In genomic region chr4:121164291-121164690, GRCh38 we compare ENCODE assay signal across 18 cellular contexts. TPM values are rescaled to one million over a fixed set of nuclear protein-coding genes. Genes with fewer than 3 reads are reported as not detected.
A peak's percentile ranks its signal among the peaks of the same experiment; 100 is the strongest.
DNase-seq lines count a peak whose midpoint lies in the region; ATAC-seq and TF ChIP-seq lines count a peak whose summit lies in the region.
"Had no signal": no experiment of that assay in that cellular context is flagged by ENCODE, and none has a peak within 500 bp of the region (broad histone marks: within the 10 kb centered on the region; RNA-seq: fewer than 3 reads in every experiment).

TSS of gene TNIP3 (minus strand) at chr4:121164321. CDS start at chr4:121164125, 196 bp downstream.

- DNase-seq in MCF 10A (ENCODE audit: unreplicated experiment) (peak; percentile 92), breast epithelium (ENCODE audit: low spot score in 2 of 2) (no peak), T-cell (no peak), fibroblast of mammary gland (ENCODE audit: low read depth) (peak; percentile 36), upper lobe of right lung (no peak), OCI-LY7 (ENCODE audit: low spot score) (no peak), H9 (no peak)
- DNase-seq: activated naive CD8-positive, alpha-beta T cell treated with anti-CD3 and anti-CD28 coated beads for 36 hours; DMS79 treated with DMSO at 0.1 percent for 48 hours; gastrocnemius medialis; NCI-H1092 treated with DMSO at 0.1 percent for 48 hours; NCI-H510A; RPMI8226; T1000 had no signal

- no peaks in the 10 kb centered on the region for H3K36me3 ChIP-seq in breast epithelium
- no peaks in the 10 kb centered on the region for H3K36me3 ChIP-seq in upper lobe of right lung
- no peaks in the 10 kb centered on the region for H3K36me3 ChIP-seq in OCI-LY7 (ENCODE audit: insufficient read depth, low read length)
- H3K36me3 ChIP-seq: gastrocnemius medialis had no signal

- H2BK120ac ChIP-seq in H9 (ENCODE audit: low read depth, low read length, poor library complexity, severe bottlenecking) = no peak within 1 kb of the TSS

- TF ChIP-seq POLR2A in breast epithelium (IDR thresholded peaks at IDR 0.05) = no peak

- H3K27me3 Mint-ChIP-seq in MCF 10A (ENCODE audit: insufficient read depth, unreplicated experiment) (no peaks in the 10 kb centered on the region), T-cell (no peaks in the 10 kb centered on the region), H9 (ENCODE audit: low read depth) (no peaks in the 10 kb centered on the region)
- H3K27me3 Mint-ChIP-seq: activated naive CD8-positive, alpha-beta T cell treated with anti-CD3 and anti-CD28 coated beads for 36 hours had no signal

- H2BK12ac ChIP-seq in H9 (ENCODE audit: insufficient read length, low read depth, low read length) = no peak within 1 kb of the TSS

- H3K9ac ChIP-seq in H9 (ENCODE audit: extremely low read depth, insufficient read length, low read length) = no peak within 1 kb of the TSS

- intact Hi-C loops in MCF 10A (cut with micrococcal nuclease) = no loop called here
- intact Hi-C loops in breast epithelium (cut with DNase I; ENCODE audit: low total_unique reads) = no loop called here
- intact Hi-C loops in upper lobe of right lung (cut with DNase I) = no loop called here
- intact Hi-C loops in OCI-LY7 (cut with micrococcal nuclease; ENCODE audit: unreplicated experiment) = no loop called here

- no peak for ATAC-seq in T-cell (replicated peaks in 1 of 4)
- peak; percentile 74 for ATAC-seq in upper lobe of right lung
- no peak for ATAC-seq in HG02885 (IDR thresholded peaks at IDR 0.05; ENCODE audit: poor library complexity, unreplicated experiment)
- ATAC-seq: gastrocnemius medialis; GM23338; stimulated activated effector memory CD8-positive, alpha-beta T cell treated with anti-CD3 and anti-CD28 coated beads, Interleukin-12 subunit alpha, Interleukin-12 subunit beta, amount 100 ng/mL, for 72 hours had no signal

- H3K27ac Mint-ChIP-seq in MCF 10A (ENCODE audit: low read depth, unreplicated experiment) = peak within 1 kb of the TSS; percentile 68
- peak within 1 kb of the TSS; percentile 85 to 89 for H3K27ac Mint-ChIP-seq in T-cell
- H3K27ac Mint-ChIP-seq in H9 = peak within 1 kb of the TSS in 1 of 3 experiments; percentile 29; a peak in 1 of 7 replicates
- H3K27ac Mint-ChIP-seq: activated naive CD8-positive, alpha-beta T cell treated with anti-CD3 and anti-CD28 coated beads for 36 hours; GM23338 had no signal

- no peak within 1 kb of the TSS for H3K56ac ChIP-seq in H9 (ENCODE audit: insufficient read length, low read depth, low read length)

- no peaks in the 10 kb centered on the region for H3K9me3 Mint-ChIP-seq in MCF 10A (ENCODE audit: unreplicated experiment)
- H3K9me3 Mint-ChIP-seq in T-cell = no peaks in the 10 kb centered on the region
- no peaks in the 10 kb centered on the region for H3K9me3 Mint-ChIP-seq in H9
- H3K9me3 Mint-ChIP-seq: activated naive CD8-positive, alpha-beta T cell treated with anti-CD3 and anti-CD28 coated beads for 36 hours; GM23338; stimulated activated effector memory CD8-positive, alpha-beta T cell treated with anti-CD3 and anti-CD28 coated beads, Interleukin-12 subunit alpha, Interleukin-12 subunit beta, amount 100 ng/mL, for 72 hours had no signal

- H3K27ac ChIP-seq in breast epithelium = no peak within 1 kb of the TSS
- no peak within 1 kb of the TSS for H3K27ac ChIP-seq in upper lobe of right lung
- no peak within 1 kb of the TSS for H3K27ac ChIP-seq in OCI-LY7 (ENCODE audit: low read depth, low read length, poor library complexity, severe bottlenecking)
- H3K27ac ChIP-seq in H9 (ENCODE audit: insufficient read length, low read depth, low read length) = no peak within 1 kb of the TSS
- H3K27ac ChIP-seq: coronary artery, gastrocnemius medialis had no signal

- H3K9me3 ChIP-seq in breast epithelium (no peaks in the 10 kb centered on the region), upper lobe of right lung (no peaks in the 10 kb centered on the region), OCI-LY7 (ENCODE audit: low read length) (no peaks in the 10 kb centered on the region), H9 (ENCODE audit: control insufficient read depth, low read depth, low read length) (no peaks in the 10 kb centered on the region)
- H3K9me3 ChIP-seq: gastrocnemius medialis had no signal

- no peak within 1 kb of the TSS for H4K5ac ChIP-seq in H9 (ENCODE audit: insufficient read length, low read depth, low read length)

- no peak within 1 kb of the TSS for H3K4me3 ChIP-seq in breast epithelium
- H3K4me3 ChIP-seq in fibroblast of mammary gland (ENCODE audit: control insufficient read depth, low read depth, low read length) = no peak within 1 kb of the TSS
- H3K4me3 ChIP-seq in upper lobe of right lung = no peak within 1 kb of the TSS
- H3K4me3 ChIP-seq in OCI-LY7 (ENCODE audit: low read depth, low read length, poor library complexity, severe bottlenecking) = no peak within 1 kb of the TSS
- H3K4me3 ChIP-seq: coronary artery, gastrocnemius medialis, GM23338 had no signal

- no peak within 1 kb of the TSS for H3K18ac ChIP-seq in H9 (ENCODE audit: insufficient read length, low read depth, low read length)

- H3K14ac ChIP-seq in H9 (ENCODE audit: insufficient read depth, low read length) = no peak within 1 kb of the TSS

- no peak within 1 kb of the TSS for H2BK15ac ChIP-seq in H9 (ENCODE audit: low read depth, low read length)

- no peaks in the 10 kb centered on the region for H3K23me2 ChIP-seq in H9 (ENCODE audit: insufficient read length, low read depth, low read length, poor library complexity, severe bottlenecking)

- H3K4me1 ChIP-seq in breast epithelium = no peaks in the 10 kb centered on the region
- H3K4me1 ChIP-seq in upper lobe of right lung = no peaks in the 10 kb centered on the region
- no peaks in the 10 kb centered on the region for H3K4me1 ChIP-seq in OCI-LY7 (ENCODE audit: insufficient read depth, low read length, poor library complexity, severe bottlenecking)
- H3K4me1 ChIP-seq in H9 (ENCODE audit: insufficient read depth, low read length) = no peaks in the 10 kb centered on the region
- H3K4me1 ChIP-seq: gastrocnemius medialis had no signal

- H3K9me2 ChIP-seq in OCI-LY7 (ENCODE audit: insufficient read depth, low read length) = no peaks in the 10 kb centered on the region

- H3K36me3 Mint-ChIP-seq in MCF 10A (ENCODE audit: insufficient read depth, unreplicated experiment) = no peaks in the 10 kb centered on the region
- no peaks in the 10 kb centered on the region for H3K36me3 Mint-ChIP-seq in T-cell
- H3K36me3 Mint-ChIP-seq in H9 (ENCODE audit: insufficient read depth in 1 of 3, low read depth in 3 of 3) = no peaks in the 10 kb centered on the region
- H3K36me3 Mint-ChIP-seq: activated naive CD8-positive, alpha-beta T cell treated with anti-CD3 and anti-CD28 coated beads for 36 hours had no signal

- no peak within 1 kb of the TSS for H3K23ac ChIP-seq in H9 (ENCODE audit: insufficient read length, low read depth, low read length)

- no CpG with 5 or more reads among the region's 4 CpGs for WGBS in H9 (ENCODE audit: extremely low coverage, insufficient read length, low lambda C conversion rate)

- no peak within 1 kb of the TSS for H4K8ac ChIP-seq in H9 (replicated peaks; ENCODE audit: insufficient read length, low read depth, low read length)

- H2AFZ ChIP-seq in OCI-LY7 (ENCODE audit: low read length) = no peak within 1 kb of the TSS
- H2AFZ ChIP-seq in H9 (ENCODE audit: low read length) = no peak within 1 kb of the TSS
- H2AFZ ChIP-seq: GM23338 had no signal

- no peak within 1 kb of the TSS for H3K4ac ChIP-seq in H9 (ENCODE audit: low read depth, low read length)

- peaks cover 24% of the 10 kb centered on the region for H3K4me1 Mint-ChIP-seq in MCF 10A (ENCODE audit: insufficient read depth, unreplicated experiment)
- peaks cover 36 to 42% (median 41%) of the 10 kb centered on the region in 3 donors for H3K4me1 Mint-ChIP-seq in T-cell
- peaks cover 3 to 7% of the 10 kb centered on the region in 2 experiments; a peak in 2 of 4 replicates for H3K4me1 Mint-ChIP-seq in H9

- H3K4me3 Mint-ChIP-seq in MCF 10A (ENCODE audit: unreplicated experiment) = peak within 1 kb of the TSS; percentile 44
- H3K4me3 Mint-ChIP-seq in T-cell = peak within 1 kb of the TSS in 1 of 3 donors; percentile 63
- no peak within 1 kb of the TSS for H3K4me3 Mint-ChIP-seq in H9
- H3K4me3 Mint-ChIP-seq: activated naive CD8-positive, alpha-beta T cell treated with anti-CD3 and anti-CD28 coated beads for 36 hours; GM23338; stimulated activated effector memory CD8-positive, alpha-beta T cell treated with anti-CD3 and anti-CD28 coated beads, Interleukin-12 subunit alpha, Interleukin-12 subunit beta, amount 100 ng/mL, for 72 hours had no signal

- no peak within 1 kb of the TSS for H2BK20ac ChIP-seq in H9 (ENCODE audit: low read depth, low read length, poor library complexity, severe bottlenecking)

- H4K20me1 ChIP-seq in OCI-LY7 (ENCODE audit: insufficient read depth, low read length) (no peaks in the 10 kb centered on the region), H9 (ENCODE audit: control insufficient read depth, insufficient read depth, insufficient read length) (no peaks in the 10 kb centered on the region)

- no peaks in the 10 kb centered on the region for H3K79me2 ChIP-seq in OCI-LY7 (ENCODE audit: insufficient read depth, low read depth, low read length)
- H3K79me2 ChIP-seq in H9 (ENCODE audit: insufficient read depth, low read length) = no peaks in the 10 kb centered on the region

- no peak for TF ChIP-seq CTCF in MCF 10A (IDR thresholded peaks at IDR 0.05; ENCODE audit: unreplicated experiment)
- no peak for TF ChIP-seq CTCF in breast epithelium (IDR thresholded peaks at IDR 0.05)
- no peak for TF ChIP-seq CTCF in fibroblast of mammary gland (conservative IDR thresholded peaks at IDR 0.05; ENCODE audit: control insufficient read depth, insufficient read depth, low read depth, low read length)
- TF ChIP-seq CTCF in upper lobe of right lung (IDR thresholded peaks at IDR 0.05) = no peak
- TF ChIP-seq CTCF in OCI-LY7 (conservative IDR thresholded peaks at IDR 0.05; ENCODE audit: low read length) = no peak
- no peak for TF ChIP-seq CTCF in H9 (conservative IDR thresholded peaks at IDR 0.05)

- H2BK5ac ChIP-seq in H9 (ENCODE audit: insufficient read length, low read length) = no peak within 1 kb of the TSS

- H3K27me3 ChIP-seq in breast epithelium (no peaks in the 10 kb centered on the region), upper lobe of right lung (no peaks in the 10 kb centered on the region), H9 (ENCODE audit: insufficient read depth, low read length) (no peaks in the 10 kb centered on the region)
- H3K27me3 ChIP-seq: gastrocnemius medialis had no signal

- no peak within 1 kb of the TSS for H3T11ph ChIP-seq in H9 (ENCODE audit: low read length)

- H3K79me1 ChIP-seq in H9 (ENCODE audit: insufficient read depth, low read depth, low read length, poor library complexity, severe bottlenecking) = no peaks in the 10 kb centered on the region

- no peak within 1 kb of the TSS for H2AK5ac ChIP-seq in H9 (ENCODE audit: insufficient read length, low read length)

- no TSS peak for BruUV-seq in MCF 10A (replicated peaks; lab: Mats Ljungman, UMichigan)
- BruUV-seq in OCI-LY7 (replicated peaks; lab: Mats Ljungman, UMichigan) = no TSS peak

- CTCF ChIA-PET in MCF 10A (lab: Yijun Ruan, JAX) = no interaction called here
- CTCF ChIA-PET in T-cell (lab: Charles Lee) = no interaction called here
- CTCF ChIA-PET in OCI-LY7 (lab: Charles Lee; ENCODE audit: unreplicated experiment) = no interaction called here

- H3K4me2 ChIP-seq in OCI-LY7 (ENCODE audit: low read length) (no peak within 1 kb of the TSS), H9 (ENCODE audit: insufficient read depth, insufficient read length, low read length) (no peak within 1 kb of the TSS)
- H3K4me2 ChIP-seq: GM23338 had no signal

- POLR2A ChIA-PET in MCF 10A (lab: Yijun Ruan, JAX) = interaction anchor here (0.8 kb wide), 1 partner anchor 9 kb away, joined by 3 read pairs; no protein-coding TSS in a partner anchor
- POLR2A ChIA-PET in T-cell (lab: Charles Lee) = no interaction called here
- POLR2A ChIA-PET in OCI-LY7 (lab: Charles Lee) = no interaction called here

- H4K91ac ChIP-seq in H9 (ENCODE audit: insufficient read length, low read depth, low read length) = no peak within 1 kb of the TSS

RNA-seq across cellular contexts. Expression of gene TNIP3, which starts in this region (rescaled TPM):
- total RNA-seq in MCF 10A (2022) = 2.0 and 2.1 TPM in 2 replicates
- under 1 TPM in 1 of 3 donors, not detected in 2; 0.73 TPM for total RNA-seq in breast epithelium
- total RNA-seq in T-cell = 1 to 10 TPM; 1.2 to 2.0 (median 1.2) TPM
- total RNA-seq in upper lobe of right lung = 2.3 TPM
- 1.0 TPM in 1 of 2 replicates, not detected in the other for total RNA-seq in OCI-LY7 (2014; rRNA removed; shearing (Covaris generic))
- total RNA-seq in OCI-LY7 (2022) = not detected in 2 replicates
- total RNA-seq in H9 (2021) = not detected in 2 replicates
- total RNA-seq: gastrocnemius medialis, GM23338 had no signal

Comparison
In these comparisons a context has a peak if more than half of its experiments do, and no peak if none do; other contexts are left out.
1. DNase-seq: peak in MCF 10A (single experiment) and fibroblast of mammary gland (single experiment); none in breast epithelium (0 of 2), T-cell (0 of 34), upper lobe of right lung (single experiment), OCI-LY7 (single experiment) and H9 (single experiment).